Comparison of ENCODE assay signal across 19 cellular contexts in the genomic region with DNA sequence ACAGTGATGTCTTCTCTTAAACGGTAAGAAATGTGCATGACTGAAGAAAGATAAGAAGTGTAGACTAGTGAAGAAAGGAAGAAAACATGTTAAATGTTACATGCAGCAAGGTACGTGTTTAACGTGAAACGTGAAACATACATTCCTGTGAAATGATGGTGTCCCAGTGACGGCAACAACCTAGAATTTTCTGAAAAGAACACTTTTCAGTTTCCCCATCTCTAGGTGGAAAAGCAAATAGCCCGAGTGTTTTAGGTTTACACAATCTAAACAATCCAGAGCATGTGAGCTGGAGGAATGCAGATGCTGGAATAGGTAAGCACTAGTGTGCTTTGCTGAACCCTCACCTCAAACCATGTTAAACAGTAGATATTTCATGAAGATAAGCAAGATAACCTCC.
DNase-seq lines count a peak whose midpoint lies in the region; ATAC-seq, FAIRE-seq and TF ChIP-seq lines count a peak whose summit lies in the region.
"Had no signal": no experiment of that assay in that cellular context is flagged by ENCODE, and none has a peak within 500 bp of the region (broad histone marks: within the 10 kb centered on the region; RNA-seq: fewer than 3 reads in every experiment).

No MANE protein-coding gene starts in this region.

- no peak overlapping the region for H2AFZ ChIP-seq in smooth muscle cell (ENCODE audit: low read depth)

- H3K4me3 Mint-ChIP-seq in Caco-2 (ENCODE audit: unreplicated experiment), result peak overlapping the region; percentile 20
- H3K4me3 Mint-ChIP-seq in stimulated activated memory B cell treated with anti-CD40 and anti-IgM and Interleukin-4, amounts not matched to agents 10 μg/mL and 1 μg/mL and 100 μg/mL, for 72 hours, result no peak overlapping the region
- H3K4me3 Mint-ChIP-seq: CD8-positive, alpha-beta memory T cell; H9; IgD-negative memory B cell had no signal

- CTCF ChIA-PET in Caco-2 (lab: Charles Lee), result interaction anchor here (0.6 kb wide), 1 partner anchor 337 kb away, joined by 3 read pairs; no protein-coding TSS in a partner anchor

- POLR2A ChIA-PET in Caco-2 (lab: Charles Lee), result no interaction called here

- intact Hi-C loops in Caco-2 (cut with micrococcal nuclease; ENCODE audit: unreplicated experiment), result loop anchor here (2.0 to 5.0 kb wide), 3 partner anchors 33 to 208 kb away; no protein-coding TSS in a partner anchor
- intact Hi-C loops in cardiac septum (cut with DNase I), result no loop called here

- no peaks in the 10 kb centered on the region for H3K9me3 ChIP-seq in Caco-2
- H3K9me3 ChIP-seq in smooth muscle cell (replicated peaks; ENCODE audit: low read depth), result no peaks in the 10 kb centered on the region
- H3K9me3 ChIP-seq: BLaER1 had no signal

- peaks cover 20% of the 10 kb centered on the region for H3K9me3 Mint-ChIP-seq in Caco-2 (ENCODE audit: unreplicated experiment)
- H3K9me3 Mint-ChIP-seq in stimulated activated memory B cell treated with anti-CD40 and anti-IgM and Interleukin-4, amounts not matched to agents 10 μg/mL and 1 μg/mL and 100 μg/mL, for 72 hours, result no peaks in the 10 kb centered on the region
- H3K9me3 Mint-ChIP-seq: CD8-positive, alpha-beta memory T cell; H9; IgD-negative memory B cell had no signal

- H3K27me3 Mint-ChIP-seq in Caco-2 (ENCODE audit: insufficient read depth, unreplicated experiment), result no peaks in the 10 kb centered on the region
- no peaks in the 10 kb centered on the region for H3K27me3 Mint-ChIP-seq in stimulated activated memory B cell treated with anti-CD40 and anti-IgM and Interleukin-4, amounts not matched to agents 10 μg/mL and 1 μg/mL and 100 μg/mL, for 72 hours
- H3K27me3 Mint-ChIP-seq: IgD-negative memory B cell had no signal

- FAIRE-seq in bronchial epithelial cell (lab: Jason Lieb, UNC), result no peak
- FAIRE-seq: G401.6, GM12892 had no signal

- no peak for TF ChIP-seq CTCF in Caco-2 (IDR thresholded peaks at IDR 0.05; ENCODE audit: insufficient read depth in 1 of 2, low read depth in 1 of 2, low read length in 1 of 2, severe bottlenecking in 1 of 2, unreplicated experiment in 1 of 2)
- no peak for TF ChIP-seq CTCF in bronchial epithelial cell (IDR thresholded peaks at IDR 0.05; ENCODE audit: insufficient read depth, low read length, severe bottlenecking)
- TF ChIP-seq CTCF in smooth muscle cell (IDR thresholded peaks at IDR 0.05; ENCODE audit: borderline replicate concordance, insufficient read depth, poor library complexity, severe bottlenecking), result no peak

- peak; percentile 64 for DNase-seq in Caco-2
- peak; percentile 28 for DNase-seq in HuH-7.5 (ENCODE audit: low spot score)
- peak; percentile 55 for DNase-seq in bronchial epithelial cell (ENCODE audit: low read depth)
- DNase-seq in smooth muscle cell (lab: John Stamatoyannopoulos, UW; ENCODE audit: unreplicated experiment), result no peak
- no peak for DNase-seq in cardiac septum (ENCODE audit: low spot score)
- DNase-seq: AML-193; CD8-positive, alpha-beta memory T cell; DMS79; GOT3; H9; KG1 had no signal

- H3K4me2 ChIP-seq in smooth muscle cell, result peak overlapping the region; percentile 13
- H3K4me2 ChIP-seq: BLaER1 had no signal

- H3K27me3 ChIP-seq in Caco-2 (replicated peaks; ENCODE audit: control insufficient read depth, insufficient read depth, low read length), result no peaks in the 10 kb centered on the region
- no peaks in the 10 kb centered on the region for H3K27me3 ChIP-seq in bronchial epithelial cell (ENCODE audit: control insufficient read depth, insufficient read depth, low read length)
- H3K27me3 ChIP-seq in smooth muscle cell (ENCODE audit: low read depth), result no peaks in the 10 kb centered on the region
- H3K27me3 ChIP-seq: BLaER1 had no signal

- H4K20me1 ChIP-seq in smooth muscle cell (ENCODE audit: low read depth), result no peaks in the 10 kb centered on the region
- H4K20me1 ChIP-seq: BLaER1 had no signal

- peak overlapping the region; percentile 36 for H3K27ac Mint-ChIP-seq in Caco-2 (ENCODE audit: unreplicated experiment)
- H3K27ac Mint-ChIP-seq in stimulated activated memory B cell treated with anti-CD40 and anti-IgM and Interleukin-4, amounts not matched to agents 10 μg/mL and 1 μg/mL and 100 μg/mL, for 72 hours, result no peak overlapping the region
- H3K27ac Mint-ChIP-seq: CD8-positive, alpha-beta memory T cell; H9 had no signal

- H3K27ac ChIP-seq in smooth muscle cell (ENCODE audit: low read depth), result peak overlapping the region; percentile 68
- H3K27ac ChIP-seq: 22Rv1, BLaER1, HL-60 had no signal

- 73% methylated on average over 6 of the region's 6 CpGs for WGBS in smooth muscle cell (ENCODE audit: low lambda C conversion rate)

- H3K9ac ChIP-seq in smooth muscle cell (ENCODE audit: low read depth), result no peak overlapping the region
- H3K9ac ChIP-seq: BLaER1 had no signal

- no peaks in the 10 kb centered on the region for H3K36me3 ChIP-seq in Caco-2 (ENCODE audit: control insufficient read depth, insufficient read depth, low read length)
- no peaks in the 10 kb centered on the region for H3K36me3 ChIP-seq in bronchial epithelial cell (ENCODE audit: control insufficient read depth, insufficient read depth, low read length)
- H3K36me3 ChIP-seq in smooth muscle cell (ENCODE audit: low read depth), result no peaks in the 10 kb centered on the region
- H3K36me3 ChIP-seq: BLaER1 had no signal

- peaks cover 25% of the 10 kb centered on the region for H3K4me1 Mint-ChIP-seq in Caco-2 (ENCODE audit: low read depth, unreplicated experiment)
- H3K4me1 Mint-ChIP-seq in stimulated activated memory B cell treated with anti-CD40 and anti-IgM and Interleukin-4, amounts not matched to agents 10 μg/mL and 1 μg/mL and 100 μg/mL, for 72 hours, result peaks cover 18% of the 10 kb centered on the region
- H3K4me1 Mint-ChIP-seq: H9 had no signal

- no peaks in the 10 kb centered on the region for H3K79me2 ChIP-seq in smooth muscle cell (ENCODE audit: low read depth)

- no peaks in the 10 kb centered on the region for H3F3A ChIP-seq in smooth muscle cell (ENCODE audit: low read depth)

- H3K4me1 ChIP-seq in Caco-2 (peaks cover 29% of the 10 kb centered on the region), smooth muscle cell (ENCODE audit: low read depth) (peaks cover 4% of the 10 kb centered on the region)
- H3K4me1 ChIP-seq: BLaER1 had no signal

- no peak for ATAC-seq in HG02759 (IDR thresholded peaks at IDR 0.05; ENCODE audit: unreplicated experiment)
- no peak for ATAC-seq in stimulated activated memory B cell treated with anti-CD40 and anti-IgM and Interleukin-4, amounts not matched to agents 10 μg/mL and 1 μg/mL and 100 μg/mL, for 72 hours

- BruUV-seq in Caco-2 (replicated peaks; lab: Mats Ljungman, UMichigan), result no TSS peak

- H3K36me3 Mint-ChIP-seq in Caco-2 (ENCODE audit: insufficient read depth, unreplicated experiment), result no peaks in the 10 kb centered on the region
- H3K36me3 Mint-ChIP-seq in stimulated activated memory B cell treated with anti-CD40 and anti-IgM and Interleukin-4, amounts not matched to agents 10 μg/mL and 1 μg/mL and 100 μg/mL, for 72 hours, result no peaks in the 10 kb centered on the region
- H3K36me3 Mint-ChIP-seq: CD8-positive, alpha-beta memory T cell had no signal

- H3K4me3 ChIP-seq in Caco-2 (ENCODE audit: low read depth, low read length) (no peak overlapping the region), bronchial epithelial cell (ENCODE audit: low read depth, low read length) (no peak overlapping the region), smooth muscle cell (no peak overlapping the region)
- H3K4me3 ChIP-seq: BLaER1 had no signal

Comparison
In these comparisons a context has a peak if more than half of its experiments do, and no peak if none do; other contexts are left out.
1. DNase-seq: peak in Caco-2 (2 of 2), HuH-7.5 (single experiment) and bronchial epithelial cell (single experiment); none in smooth muscle cell (single experiment) and cardiac septum (single experiment).